ENCODE assay signal across 33 cellular contexts in genomic region chr6:83359638-83360037, GRCh38.
"Had no signal": no experiment of that assay in that cellular context is flagged by ENCODE, and none has a peak within 500 bp of the region (broad histone marks: within the 10 kb centered on the region; RNA-seq: fewer than 3 reads in every experiment).

No MANE protein-coding gene starts in this region.

- ATAC-seq: activated CD8-positive, alpha-beta memory T cell treated with anti-CD3 and anti-CD28 coated beads, Interleukin-2, amount 10 ng/mL, durations not matched to agents 7 days and 5 days; activated T-cell treated with anti-CD3 and anti-CD28 coated beads, Interleukin-2, amount 50 U/mL, for 72 hours; activated T-helper 17 cell treated with anti-CD3 and anti-CD28 coated beads, Interleukin-2, amount 50 U/mL, for 72 hours had no signal

- H3K4me1 ChIP-seq: SJCRH30 had no signal

- H3K4me3 ChIP-seq: cardiac muscle cell, SJCRH30, SK-N-MC had no signal

- H3K9me3 ChIP-seq: SJCRH30 had no signal

- H3K27ac ChIP-seq: brain microvascular endothelial cell, cardiac muscle cell, SJCRH30, SK-N-MC, WERI-Rb-1 had no signal

- DNase-seq: activated CD4-positive, alpha-beta memory T cell treated with anti-CD3 and anti-CD28 coated beads, Interleukin-2, amount 10 ng/mL, durations not matched to agents 7 days and 5 days; activated CD4-positive, alpha-beta T cell treated with anti-CD3 and anti-CD28 coated beads for 1 hour; activated CD4-positive, alpha-beta T cell treated with anti-CD3 and anti-CD28 coated beads for 48 hours; activated CD4-positive, CD25-positive, alpha-beta regulatory T cell; activated CD8-positive, alpha-beta memory T cell treated with anti-CD3 and anti-CD28 coated beads for 24 hours; activated CD8-positive, alpha-beta memory T cell treated with anti-CD3 and anti-CD28 coated beads, Interleukin-2, amount 10 ng/mL, durations not matched to agents 7 days and 5 days; activated effector memory CD4-positive, alpha-beta T cell treated with anti-CD3 and anti-CD28 coated beads, Interleukin-2, amount 50 U/mL, for 16 hours; activated naive CD4-positive, alpha-beta T cell; activated naive CD4-positive, alpha-beta T cell treated with anti-CD3 and anti-CD28 coated beads, Interleukin-2, amount 50 U/mL, for 16 hours; activated naive CD8-positive, alpha-beta T cell treated with anti-CD3 and anti-CD28 coated beads for 36 hours; activated T-cell treated with anti-CD3 and anti-CD28 coated beads, Interleukin-2, amount 50 U/mL, for 1 hour; activated T-cell treated with anti-CD3 and anti-CD28 coated beads, Interleukin-2, amount 50 U/mL, for 72 hours; amniotic stem cell; aorta; brain microvascular endothelial cell; Kasumi-1; NCI-H1048; NCI-H1417; NCI-H146; NCI-H187; NCI-H2029 treated with DMSO at 0.1 percent for 48 hours; NCI-H2107; NCI-H2171; NCI-H510A; NCI-H526; NCI-H748 treated with DMSO at 0.1 percent for 48 hours; SHP77; SJCRH30; T1000; WERI-Rb-1 had no signal

- H3K27me3 ChIP-seq: brain microvascular endothelial cell, cardiac muscle cell, SJCRH30 had no signal

- H3K36me3 ChIP-seq: brain microvascular endothelial cell, cardiac muscle cell, SJCRH30, WERI-Rb-1 had no signal
